In genomic region chr7:128652606-128653005, GRCh38 we compare ENCODE assay signal across 3 cellular contexts. TPM values are rescaled to one million over a fixed set of nuclear protein-coding genes. Genes with fewer than 3 reads are reported as not detected.
"Had no signal": no experiment of that assay in that cellular context is flagged by ENCODE, and none has a peak within 500 bp of the region (broad histone marks: within the 10 kb centered on the region; RNA-seq: fewer than 3 reads in every experiment).

No MANE protein-coding gene starts in this region.

RNA-seq across cellular contexts. Expression of gene GARIN1A, which starts 19.5 kb away (rescaled TPM):
- total RNA-seq: GM23338, H7 had no signal
- polyA plus RNA-seq: H1 had no signal
